ENCODE assay signal across 1 cellular context in genomic region chr16:14502256-14502875, GRCh38.
TF ChIP-seq lines count a peak whose summit lies in the region.

No MANE protein-coding gene starts in this region.

TF ChIP-seq in SK-N-SH treated with all-trans-retinoic acid at 6 μM for 48 hours, 23 proteins besides CTCF, POLR2A, EP300 and RAD21 (continued from another document):
- TF ChIP-seq TSHZ2 (CRISPR knock-in tag; IDR thresholded peaks at IDR 0.05) (no peak), TOX (CRISPR knock-in tag; IDR thresholded peaks at IDR 0.05; ENCODE audit: borderline replicate concordance) (no peak), ZFP3 (CRISPR knock-in tag; IDR thresholded peaks at IDR 0.05) (no peak)
- TF ChIP-seq, protein P1, sequence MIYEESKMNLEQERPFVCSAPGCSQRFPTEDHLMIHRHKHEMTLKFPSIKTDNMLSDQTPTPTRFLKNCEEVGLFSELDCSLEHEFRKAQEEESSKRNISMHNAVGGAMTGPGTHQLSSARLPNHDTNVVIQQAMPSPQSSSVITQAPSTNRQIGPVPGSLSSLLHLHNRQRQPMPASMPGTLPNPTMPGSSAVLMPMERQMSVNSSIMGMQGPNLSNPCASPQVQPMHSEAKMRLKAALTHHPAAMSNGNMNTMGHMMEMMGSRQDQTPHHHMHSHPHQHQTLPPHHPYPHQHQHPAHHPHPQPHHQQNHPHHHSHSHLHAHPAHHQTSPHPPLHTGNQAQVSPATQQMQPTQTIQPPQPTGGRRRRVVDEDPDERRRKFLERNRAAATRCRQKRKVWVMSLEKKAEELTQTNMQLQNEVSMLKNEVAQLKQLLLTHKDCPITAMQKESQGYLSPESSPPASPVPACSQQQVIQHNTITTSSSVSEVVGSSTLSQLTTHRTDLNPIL (CRISPR knock-in tag; IDR thresholded peaks at IDR 0.05; ENCODE audit: low read depth): no peak
